ENCODE assay signal across 1 cellular context in the genomic region with DNA sequence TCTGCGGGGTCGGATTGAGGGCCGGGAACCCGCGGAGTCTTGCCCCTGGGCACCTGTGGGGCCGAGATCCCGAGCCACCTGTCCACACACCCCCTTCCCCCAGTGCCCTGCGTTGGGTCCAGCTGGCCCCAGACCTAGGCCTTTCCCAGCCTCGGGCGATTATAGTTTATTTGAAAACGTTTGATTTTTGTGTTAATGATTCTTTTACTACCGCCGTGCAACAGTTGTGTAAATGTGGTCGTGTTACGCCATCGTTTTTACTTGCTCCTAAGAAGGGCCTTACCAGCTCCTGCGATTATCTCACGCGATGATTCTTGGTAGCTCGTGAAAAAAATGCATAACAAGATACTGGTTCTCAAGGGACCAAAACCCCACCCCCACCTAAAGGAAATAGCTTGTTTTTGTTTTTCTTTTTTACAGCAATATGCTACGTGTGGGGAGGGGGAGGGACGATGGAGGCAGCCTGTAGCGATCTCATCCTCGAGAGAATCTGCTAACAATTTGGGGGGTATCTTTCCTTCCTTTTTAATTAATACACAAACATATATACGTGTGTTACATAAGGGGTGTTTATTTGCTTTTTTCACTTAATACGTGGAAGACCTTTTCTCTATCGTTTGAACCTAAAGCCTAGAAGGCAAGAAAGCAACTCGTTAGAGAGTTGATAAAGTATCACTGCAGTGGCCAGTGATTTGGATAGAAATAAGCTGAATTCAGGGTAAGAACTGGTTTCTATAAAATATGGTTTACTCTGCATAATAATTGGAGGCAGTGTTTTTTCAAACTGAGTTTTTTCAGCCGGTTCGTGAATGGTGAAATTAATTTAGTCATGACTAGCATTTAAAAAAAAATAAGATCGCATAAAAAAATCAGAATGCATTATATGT.
TF ChIP-seq lines count a peak whose summit lies in the region.

No MANE protein-coding gene starts in this region.

TF ChIP-seq in HEK293, 187 proteins besides CTCF, POLR2A, EP300 and RAD21 (continued from another document and continues in another):
- TF ChIP-seq ZNF629 (tag by site-specific recombination; IDR thresholded peaks at IDR 0.05) (peak; percentile 58; the same call in 1 of the 2 replicates), GLI4 (tag by site-specific recombination; IDR thresholded peaks at IDR 0.05) (no peak), ZSCAN30 (tag by site-specific recombination; IDR thresholded peaks at IDR 0.05) (no peak), WT1 (tag by site-specific recombination; IDR thresholded peaks at IDR 0.05) (no peak), ZFP37 (tag by site-specific recombination; IDR thresholded peaks at IDR 0.05) (0 out of 2 replicates have a peak, but pooled peaks have one; percentile 24), ZNF76 (tag by site-specific recombination; IDR thresholded peaks at IDR 0.05; ENCODE audit: borderline replicate concordance, low read depth) (peak; percentile 38; the same call in 1 of the 2 replicates), PRDM1 (tag by site-specific recombination; IDR thresholded peaks at IDR 0.05) (no peak), ZFHX2 (tag by site-specific recombination; conservative IDR thresholded peaks at IDR 0.05) (no peak), ZNF132 (tag by site-specific recombination; IDR thresholded peaks at IDR 0.05; ENCODE audit: borderline replicate concordance) (no peak), ZNF266 (tag by site-specific recombination; IDR thresholded peaks at IDR 0.05; ENCODE audit: low read depth) (no peak), SP7 (tag by site-specific recombination; IDR thresholded peaks at IDR 0.05) (peak; percentile 35; the same call in 1 of the 2 replicates), ZNF423 (tag by site-specific recombination; IDR thresholded peaks at IDR 0.05) (0 out of 2 replicates have a peak, but pooled peaks have one; percentile 1), ZNF202 (tag by site-specific recombination; IDR thresholded peaks at IDR 0.05; ENCODE audit: borderline replicate concordance) (no peak), ZNF133 (tag by site-specific recombination; IDR thresholded peaks at IDR 0.05) (no peak), MYNN (tag by site-specific recombination; IDR thresholded peaks at IDR 0.05; ENCODE audit: borderline replicate concordance) (no peak), ZNF473 (tag by site-specific recombination; IDR thresholded peaks at IDR 0.05) (no peak), ZNF544 (tag by site-specific recombination; IDR thresholded peaks at IDR 0.05) (no peak), ZNF555 (tag by site-specific recombination; conservative IDR thresholded peaks at IDR 0.05) (no peak), ZNF19 (tag by site-specific recombination; IDR thresholded peaks at IDR 0.05; ENCODE audit: low read depth) (no peak), ZNF433 (tag by site-specific recombination; IDR thresholded peaks at IDR 0.05; ENCODE audit: low read depth) (no peak), ZFP3 (tag by site-specific recombination; IDR thresholded peaks at IDR 0.05; ENCODE audit: low read depth) (no peak), GLIS2 (tag by site-specific recombination; IDR thresholded peaks at IDR 0.05) (no peak), ZIC2 (tag by site-specific recombination; IDR thresholded peaks at IDR 0.05) (0 out of 2 replicates have a peak, but pooled peaks have one; percentile 22), GLIS1 (tag by site-specific recombination; IDR thresholded peaks at IDR 0.05) (no peak), ZBTB20 (tag by site-specific recombination; IDR thresholded peaks at IDR 0.05) (peak; percentile 24; the same call in 1 of the 2 replicates), BCL11A (tag by site-specific recombination; IDR thresholded peaks at IDR 0.05; ENCODE audit: low read depth) (0 out of 2 replicates have a peak, but pooled peaks have one; percentile 15), ZNF623 (tag by site-specific recombination; IDR thresholded peaks at IDR 0.05) (no peak), ZEB2 (tag by site-specific recombination; IDR thresholded peaks at IDR 0.05) (peak; percentile 24), SCRT2 (tag by site-specific recombination; IDR thresholded peaks at IDR 0.05) (peak; percentile 98), ZNF114 (tag by site-specific recombination; IDR thresholded peaks at IDR 0.05) (no peak), ZXDB (tag by site-specific recombination; IDR thresholded peaks at IDR 0.05) (peak; percentile 40), ZNF248 (tag by site-specific recombination; IDR thresholded peaks at IDR 0.05) (no peak), ZNF768 (tag by site-specific recombination; IDR thresholded peaks at IDR 0.05) (no peak), IKZF3 (tag by site-specific recombination; IDR thresholded peaks at IDR 0.05) (no peak; the same call in 1 of the 2 replicates)
- TF ChIP-seq, protein P1, sequence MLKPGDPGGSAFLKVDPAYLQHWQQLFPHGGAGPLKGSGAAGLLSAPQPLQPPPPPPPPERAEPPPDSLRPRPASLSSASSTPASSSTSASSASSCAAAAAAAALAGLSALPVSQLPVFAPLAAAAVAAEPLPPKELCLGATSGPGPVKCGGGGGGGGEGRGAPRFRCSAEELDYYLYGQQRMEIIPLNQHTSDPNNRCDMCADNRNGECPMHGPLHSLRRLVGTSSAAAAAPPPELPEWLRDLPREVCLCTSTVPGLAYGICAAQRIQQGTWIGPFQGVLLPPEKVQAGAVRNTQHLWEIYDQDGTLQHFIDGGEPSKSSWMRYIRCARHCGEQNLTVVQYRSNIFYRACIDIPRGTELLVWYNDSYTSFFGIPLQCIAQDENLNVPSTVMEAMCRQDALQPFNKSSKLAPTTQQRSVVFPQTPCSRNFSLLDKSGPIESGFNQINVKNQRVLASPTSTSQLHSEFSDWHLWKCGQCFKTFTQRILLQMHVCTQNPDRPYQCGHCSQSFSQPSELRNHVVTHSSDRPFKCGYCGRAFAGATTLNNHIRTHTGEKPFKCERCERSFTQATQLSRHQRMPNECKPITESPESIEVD (tag by site-specific recombination; IDR thresholded peaks at IDR 0.05) = peak; percentile 75
- TF ChIP-seq, protein P2, sequence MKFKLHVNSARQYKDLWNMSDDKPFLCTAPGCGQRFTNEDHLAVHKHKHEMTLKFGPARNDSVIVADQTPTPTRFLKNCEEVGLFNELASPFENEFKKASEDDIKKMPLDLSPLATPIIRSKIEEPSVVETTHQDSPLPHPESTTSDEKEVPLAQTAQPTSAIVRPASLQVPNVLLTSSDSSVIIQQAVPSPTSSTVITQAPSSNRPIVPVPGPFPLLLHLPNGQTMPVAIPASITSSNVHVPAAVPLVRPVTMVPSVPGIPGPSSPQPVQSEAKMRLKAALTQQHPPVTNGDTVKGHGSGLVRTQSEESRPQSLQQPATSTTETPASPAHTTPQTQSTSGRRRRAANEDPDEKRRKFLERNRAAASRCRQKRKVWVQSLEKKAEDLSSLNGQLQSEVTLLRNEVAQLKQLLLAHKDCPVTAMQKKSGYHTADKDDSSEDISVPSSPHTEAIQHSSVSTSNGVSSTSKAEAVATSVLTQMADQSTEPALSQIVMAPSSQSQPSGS (tag by site-specific recombination; IDR thresholded peaks at IDR 0.05; ENCODE audit: low read depth) = no peak; the same call in 1 of the 2 replicates
- TF ChIP-seq, protein P3, sequence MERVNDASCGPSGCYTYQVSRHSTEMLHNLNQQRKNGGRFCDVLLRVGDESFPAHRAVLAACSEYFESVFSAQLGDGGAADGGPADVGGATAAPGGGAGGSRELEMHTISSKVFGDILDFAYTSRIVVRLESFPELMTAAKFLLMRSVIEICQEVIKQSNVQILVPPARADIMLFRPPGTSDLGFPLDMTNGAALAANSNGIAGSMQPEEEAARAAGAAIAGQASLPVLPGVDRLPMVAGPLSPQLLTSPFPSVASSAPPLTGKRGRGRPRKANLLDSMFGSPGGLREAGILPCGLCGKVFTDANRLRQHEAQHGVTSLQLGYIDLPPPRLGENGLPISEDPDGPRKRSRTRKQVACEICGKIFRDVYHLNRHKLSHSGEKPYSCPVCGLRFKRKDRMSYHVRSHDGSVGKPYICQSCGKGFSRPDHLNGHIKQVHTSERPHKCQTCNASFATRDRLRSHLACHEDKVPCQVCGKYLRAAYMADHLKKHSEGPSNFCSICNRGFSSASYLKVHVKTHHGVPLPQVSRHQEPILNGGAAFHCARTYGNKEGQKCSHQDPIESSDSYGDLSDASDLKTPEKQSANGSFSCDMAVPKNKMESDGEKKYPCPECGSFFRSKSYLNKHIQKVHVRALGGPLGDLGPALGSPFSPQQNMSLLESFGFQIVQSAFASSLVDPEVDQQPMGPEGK (tag by site-specific recombination; IDR thresholded peaks at IDR 0.05) = peak; percentile 28; the same call in 1 of the 2 replicates
- TF ChIP-seq, protein P4, sequence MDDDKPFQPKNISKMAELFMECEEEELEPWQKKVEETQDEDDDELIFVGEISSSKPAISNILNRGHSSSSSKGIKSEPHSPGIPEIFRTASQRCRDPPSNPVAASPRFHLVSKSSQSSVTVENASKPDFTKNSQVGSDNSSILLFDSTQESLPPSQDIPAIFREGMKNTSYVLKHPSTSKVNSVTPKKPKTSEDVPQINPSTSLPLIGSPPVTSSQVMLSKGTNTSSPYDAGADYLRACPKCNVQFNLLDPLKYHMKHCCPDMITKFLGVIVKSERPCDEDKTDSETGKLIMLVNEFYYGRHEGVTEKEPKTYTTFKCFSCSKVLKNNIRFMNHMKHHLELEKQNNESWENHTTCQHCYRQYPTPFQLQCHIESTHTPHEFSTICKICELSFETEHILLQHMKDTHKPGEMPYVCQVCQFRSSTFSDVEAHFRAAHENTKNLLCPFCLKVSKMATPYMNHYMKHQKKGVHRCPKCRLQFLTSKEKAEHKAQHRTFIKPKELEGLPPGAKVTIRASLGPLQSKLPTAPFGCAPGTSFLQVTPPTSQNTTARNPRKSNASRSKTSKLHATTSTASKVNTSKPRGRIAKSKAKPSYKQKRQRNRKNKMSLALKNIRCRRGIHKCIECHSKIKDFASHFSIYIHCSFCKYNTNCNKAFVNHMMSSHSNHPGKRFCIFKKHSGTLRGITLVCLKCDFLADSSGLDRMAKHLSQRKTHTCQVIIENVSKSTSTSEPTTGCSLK (tag by site-specific recombination; IDR thresholded peaks at IDR 0.05) = no peak
- TF ChIP-seq, protein P5, sequence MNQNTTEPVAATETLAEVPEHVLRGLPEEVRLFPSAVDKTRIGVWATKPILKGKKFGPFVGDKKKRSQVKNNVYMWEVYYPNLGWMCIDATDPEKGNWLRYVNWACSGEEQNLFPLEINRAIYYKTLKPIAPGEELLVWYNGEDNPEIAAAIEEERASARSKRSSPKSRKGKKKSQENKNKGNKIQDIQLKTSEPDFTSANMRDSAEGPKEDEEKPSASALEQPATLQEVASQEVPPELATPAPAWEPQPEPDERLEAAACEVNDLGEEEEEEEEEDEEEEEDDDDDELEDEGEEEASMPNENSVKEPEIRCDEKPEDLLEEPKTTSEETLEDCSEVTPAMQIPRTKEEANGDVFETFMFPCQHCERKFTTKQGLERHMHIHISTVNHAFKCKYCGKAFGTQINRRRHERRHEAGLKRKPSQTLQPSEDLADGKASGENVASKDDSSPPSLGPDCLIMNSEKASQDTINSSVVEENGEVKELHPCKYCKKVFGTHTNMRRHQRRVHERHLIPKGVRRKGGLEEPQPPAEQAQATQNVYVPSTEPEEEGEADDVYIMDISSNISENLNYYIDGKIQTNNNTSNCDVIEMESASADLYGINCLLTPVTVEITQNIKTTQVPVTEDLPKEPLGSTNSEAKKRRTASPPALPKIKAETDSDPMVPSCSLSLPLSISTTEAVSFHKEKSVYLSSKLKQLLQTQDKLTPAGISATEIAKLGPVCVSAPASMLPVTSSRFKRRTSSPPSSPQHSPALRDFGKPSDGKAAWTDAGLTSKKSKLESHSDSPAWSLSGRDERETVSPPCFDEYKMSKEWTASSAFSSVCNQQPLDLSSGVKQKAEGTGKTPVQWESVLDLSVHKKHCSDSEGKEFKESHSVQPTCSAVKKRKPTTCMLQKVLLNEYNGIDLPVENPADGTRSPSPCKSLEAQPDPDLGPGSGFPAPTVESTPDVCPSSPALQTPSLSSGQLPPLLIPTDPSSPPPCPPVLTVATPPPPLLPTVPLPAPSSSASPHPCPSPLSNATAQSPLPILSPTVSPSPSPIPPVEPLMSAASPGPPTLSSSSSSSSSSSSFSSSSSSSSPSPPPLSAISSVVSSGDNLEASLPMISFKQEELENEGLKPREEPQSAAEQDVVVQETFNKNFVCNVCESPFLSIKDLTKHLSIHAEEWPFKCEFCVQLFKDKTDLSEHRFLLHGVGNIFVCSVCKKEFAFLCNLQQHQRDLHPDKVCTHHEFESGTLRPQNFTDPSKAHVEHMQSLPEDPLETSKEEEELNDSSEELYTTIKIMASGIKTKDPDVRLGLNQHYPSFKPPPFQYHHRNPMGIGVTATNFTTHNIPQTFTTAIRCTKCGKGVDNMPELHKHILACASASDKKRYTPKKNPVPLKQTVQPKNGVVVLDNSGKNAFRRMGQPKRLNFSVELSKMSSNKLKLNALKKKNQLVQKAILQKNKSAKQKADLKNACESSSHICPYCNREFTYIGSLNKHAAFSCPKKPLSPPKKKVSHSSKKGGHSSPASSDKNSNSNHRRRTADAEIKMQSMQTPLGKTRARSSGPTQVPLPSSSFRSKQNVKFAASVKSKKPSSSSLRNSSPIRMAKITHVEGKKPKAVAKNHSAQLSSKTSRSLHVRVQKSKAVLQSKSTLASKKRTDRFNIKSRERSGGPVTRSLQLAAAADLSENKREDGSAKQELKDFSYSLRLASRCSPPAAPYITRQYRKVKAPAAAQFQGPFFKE (tag by site-specific recombination; IDR thresholded peaks at IDR 0.05; ENCODE audit: borderline replicate concordance) = no peak
- TF ChIP-seq, protein P6, sequence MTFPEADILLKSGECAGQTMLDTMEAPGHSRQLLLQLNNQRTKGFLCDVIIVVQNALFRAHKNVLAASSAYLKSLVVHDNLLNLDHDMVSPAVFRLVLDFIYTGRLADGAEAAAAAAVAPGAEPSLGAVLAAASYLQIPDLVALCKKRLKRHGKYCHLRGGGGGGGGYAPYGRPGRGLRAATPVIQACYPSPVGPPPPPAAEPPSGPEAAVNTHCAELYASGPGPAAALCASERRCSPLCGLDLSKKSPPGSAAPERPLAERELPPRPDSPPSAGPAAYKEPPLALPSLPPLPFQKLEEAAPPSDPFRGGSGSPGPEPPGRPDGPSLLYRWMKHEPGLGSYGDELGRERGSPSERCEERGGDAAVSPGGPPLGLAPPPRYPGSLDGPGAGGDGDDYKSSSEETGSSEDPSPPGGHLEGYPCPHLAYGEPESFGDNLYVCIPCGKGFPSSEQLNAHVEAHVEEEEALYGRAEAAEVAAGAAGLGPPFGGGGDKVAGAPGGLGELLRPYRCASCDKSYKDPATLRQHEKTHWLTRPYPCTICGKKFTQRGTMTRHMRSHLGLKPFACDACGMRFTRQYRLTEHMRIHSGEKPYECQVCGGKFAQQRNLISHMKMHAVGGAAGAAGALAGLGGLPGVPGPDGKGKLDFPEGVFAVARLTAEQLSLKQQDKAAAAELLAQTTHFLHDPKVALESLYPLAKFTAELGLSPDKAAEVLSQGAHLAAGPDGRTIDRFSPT (tag by site-specific recombination; IDR thresholded peaks at IDR 0.05) = peak; percentile 48; the same call in 1 of the 2 replicates
- TF ChIP-seq, protein P7, sequence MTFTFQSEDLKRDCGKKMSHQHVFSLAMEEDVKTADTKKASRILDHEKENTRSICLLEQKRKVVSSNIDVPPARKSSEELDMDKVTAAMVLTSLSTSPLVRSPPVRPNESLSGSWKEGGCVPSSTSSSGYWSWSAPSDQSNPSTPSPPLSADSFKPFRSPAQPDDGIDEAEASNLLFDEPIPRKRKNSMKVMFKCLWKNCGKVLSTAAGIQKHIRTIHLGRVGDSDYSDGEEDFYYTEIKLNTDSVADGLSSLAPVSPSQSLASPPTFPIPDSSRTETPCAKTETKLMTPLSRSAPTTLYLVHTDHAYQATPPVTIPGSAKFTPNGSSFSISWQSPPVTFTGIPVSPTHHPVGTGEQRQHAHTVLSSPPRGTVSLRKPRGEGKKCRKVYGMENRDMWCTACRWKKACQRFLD (tag by site-specific recombination; IDR thresholded peaks at IDR 0.05) = no peak
